In the genomic region with DNA sequence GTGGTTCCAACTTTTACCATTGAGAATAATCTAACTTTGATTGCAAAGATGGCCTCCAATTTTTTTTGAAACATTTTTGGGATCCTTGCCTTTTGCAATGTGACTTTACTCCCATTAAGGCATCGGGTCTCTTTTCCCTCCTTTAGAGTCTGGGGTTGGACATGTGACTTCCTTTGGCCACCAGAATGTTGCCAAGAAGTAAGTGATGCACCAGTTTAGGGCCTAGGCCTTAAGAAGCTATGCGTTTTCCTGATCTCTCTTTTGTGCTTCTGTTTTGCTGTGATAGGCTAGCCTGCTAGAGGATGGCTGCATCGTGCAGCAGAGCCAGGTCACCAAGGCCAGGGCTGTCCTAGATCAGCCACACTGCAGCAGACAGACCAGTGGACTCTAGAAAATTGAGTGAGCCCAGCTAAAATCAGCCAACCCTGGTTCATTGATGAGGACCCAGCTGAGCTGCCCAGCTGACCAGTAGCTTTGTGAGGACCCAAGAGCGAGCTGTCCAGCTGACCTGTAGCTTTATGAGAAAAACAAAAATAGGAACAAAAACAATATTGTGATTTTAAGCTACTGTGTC, we compare ENCODE assay signal across 11 cellular contexts.
DNase-seq lines count a peak whose midpoint lies in the region.
"Had no signal": no experiment of that assay in that cellular context is flagged by ENCODE, and none has a peak within 500 bp of the region (broad histone marks: within the 10 kb centered on the region; RNA-seq: fewer than 3 reads in every experiment).

No MANE protein-coding gene starts in this region.

- H2AFZ ChIP-seq in ACC112 (ENCODE audit: low read length, unreplicated experiment) = peak overlapping the region; percentile 9

- peak overlapping the region; percentile 37 for H3K27ac ChIP-seq in ACC112 (ENCODE audit: low read depth, low read length)
- peak overlapping the region; percentile 55; the same call in 1 of the 2 replicates for H3K27ac ChIP-seq in HUES6 (ENCODE audit: low read depth, low read length)
- H3K27ac ChIP-seq in mesodermal cell (ENCODE audit: low read depth, low read length, severe bottlenecking) = peak overlapping the region; percentile 66
- H3K27ac ChIP-seq: upper lobe of right lung had no signal

- in situ Hi-C loops in G401 (cut with HindIII; ENCODE audit: low sequenced_read_pairs) = no loop called here

- H3K79me2 ChIP-seq in ACC112 (ENCODE audit: control insufficient read depth, insufficient read depth, low read length, unreplicated experiment) = no peaks in the 10 kb centered on the region

- peaks cover 18% of the 10 kb centered on the region for H3K4me1 ChIP-seq in ACC112 (ENCODE audit: control insufficient read depth, insufficient read depth, low read length, unreplicated experiment)
- peaks cover 38% of the 10 kb centered on the region for H3K4me1 ChIP-seq in HUES6 (ENCODE audit: control insufficient read depth, insufficient read depth, low read length)
- H3K4me1 ChIP-seq in mesodermal cell (ENCODE audit: control insufficient read depth, insufficient read depth, low read length, poor library complexity, severe bottlenecking) = peaks cover 29% of the 10 kb centered on the region

- H3K9me3 ChIP-seq in HUES6 (ENCODE audit: control insufficient read depth, insufficient read depth, low read depth, low read length) = no peaks in the 10 kb centered on the region
- H3K9me3 ChIP-seq in mesodermal cell (ENCODE audit: control insufficient read depth, low read length) = no peaks in the 10 kb centered on the region
- H3K9me3 ChIP-seq: upper lobe of right lung had no signal

- H3K27me3 ChIP-seq in ACC112 (ENCODE audit: insufficient read depth, low read length) = no peaks in the 10 kb centered on the region
- no peaks in the 10 kb centered on the region for H3K27me3 ChIP-seq in HUES6 (ENCODE audit: control insufficient read depth, insufficient read depth, low read length)
- H3K27me3 ChIP-seq: upper lobe of right lung had no signal

- WGBS in mesodermal cell (ENCODE audit: insufficient coverage in 2 of 2), 2 experiments = 73 to 74% methylated on average over 2 to 4 of the region's 4 CpGs

- H3K4me3 ChIP-seq in ACC112 (ENCODE audit: low read depth, low read length) = no peak overlapping the region
- no peak overlapping the region for H3K4me3 ChIP-seq in HUES6 (ENCODE audit: low read depth, low read length)
- no peak overlapping the region for H3K4me3 ChIP-seq in mesodermal cell (ENCODE audit: extremely low read depth, insufficient read depth, low read length, poor library complexity, severe bottlenecking)
- H3K4me3 ChIP-seq: upper lobe of right lung had no signal

- no peaks in the 10 kb centered on the region for H3K36me3 ChIP-seq in ACC112 (ENCODE audit: insufficient read depth, low read length)
- no peaks in the 10 kb centered on the region for H3K36me3 ChIP-seq in HUES6 (ENCODE audit: control insufficient read depth, insufficient read depth, low read length)
- H3K36me3 ChIP-seq in mesodermal cell (ENCODE audit: control insufficient read depth, insufficient read depth, low read length) = no peaks in the 10 kb centered on the region
- H3K36me3 ChIP-seq: upper lobe of right lung had no signal

- peak overlapping the region; percentile 23 for H3K9ac ChIP-seq in HUES6 (ENCODE audit: low read length)

- DNase-seq in dermis blood vessel endothelial cell (peak; percentile 10), NCI-H526 (lab: John Stamatoyannopoulos, UW) (no peak), T-helper 2 cell (no peak), G401 (ENCODE audit: low spot score) (no peak), hepatic stellate cell (ENCODE audit: low spot score) (no peak)
- DNase-seq: naive B cell, NCI-H774, upper lobe of right lung had no signal
